26 cellular contexts compared by ENCODE assay signal in the genomic region with DNA sequence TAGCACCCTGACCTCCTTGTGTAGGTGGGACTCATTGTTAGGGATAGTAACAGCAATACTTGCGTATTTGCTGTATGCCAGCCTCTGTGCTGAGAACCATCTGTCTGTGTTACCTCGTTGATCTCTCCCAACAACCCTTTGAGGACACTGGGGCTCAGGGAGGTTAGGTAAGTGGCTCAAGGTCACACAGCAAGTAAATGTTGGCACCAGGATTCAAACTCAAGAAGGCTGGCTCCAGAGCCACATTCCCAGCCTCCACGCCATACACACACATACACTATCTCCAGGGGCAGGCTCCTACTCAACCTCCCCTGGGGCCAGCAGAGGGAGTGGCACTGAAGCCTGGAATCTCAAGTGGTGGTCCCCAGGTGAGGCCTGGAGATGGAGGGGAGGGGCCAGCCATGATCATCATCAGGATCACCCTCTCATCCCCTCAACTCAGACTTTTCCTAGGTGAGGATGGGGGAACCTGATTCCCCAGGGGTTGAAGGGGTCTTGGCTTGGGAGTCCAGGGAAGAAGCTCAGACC.
"Had no signal": no experiment of that assay in that cellular context is flagged by ENCODE, and none has a peak within 500 bp of the region (broad histone marks: within the 10 kb centered on the region; RNA-seq: fewer than 3 reads in every experiment).

No MANE protein-coding gene starts in this region.

- ATAC-seq: left cardiac atrium; left lobe of liver; lower lobe of right lung; naive thymus-derived CD8-positive, alpha-beta T cell; sciatic nerve; stimulated activated naive B cell treated with anti-CD40 and anti-IgM and Interleukin-4, amounts not matched to agents 10 μg/mL and 1 μg/mL and 100 μg/mL, for 72 hours; stimulated activated naive CD8-positive, alpha-beta T cell treated with anti-CD3 and anti-CD28 coated beads, Interleukin-15, Interleukin-2, amounts not matched to agents 100 U/mL and 50 U/mL, for 24 hours; upper lobe of right lung had no signal

- H3K36me3 ChIP-seq: lower lobe of right lung, ovary, right atrium auricular region, stomach, thyroid gland, transverse colon, upper lobe of right lung had no signal

- H3K36me3 Mint-ChIP-seq: naive thymus-derived CD8-positive, alpha-beta T cell; stimulated activated naive B cell treated with anti-CD40 and anti-IgM and Interleukin-4, amounts not matched to agents 10 μg/mL and 1 μg/mL and 100 μg/mL, for 72 hours had no signal

- H3K27ac ChIP-seq: lower lobe of right lung, ovary, right atrium auricular region, skin epidermis, stomach, testis, thyroid gland, transverse colon, upper lobe of right lung had no signal

- H3K4me3 ChIP-seq: lower lobe of right lung, ovary, right atrium auricular region, skin epidermis, stomach, testis, thyroid gland, transverse colon, upper lobe of right lung had no signal

- H3K9me3 Mint-ChIP-seq: naive thymus-derived CD8-positive, alpha-beta T cell; neural crest cell; stimulated activated naive B cell treated with anti-CD40 and anti-IgM and Interleukin-4, amounts not matched to agents 10 μg/mL and 1 μg/mL and 100 μg/mL, for 72 hours had no signal

- H3K9me3 ChIP-seq: lower lobe of right lung, right atrium auricular region, testis, thyroid gland, transverse colon, upper lobe of right lung had no signal

- H3K4me3 Mint-ChIP-seq: naive thymus-derived CD8-positive, alpha-beta T cell; nephron; neural crest cell; stimulated activated naive B cell treated with anti-CD40 and anti-IgM and Interleukin-4, amounts not matched to agents 10 μg/mL and 1 μg/mL and 100 μg/mL, for 72 hours had no signal

- H3K4me1 Mint-ChIP-seq: naive thymus-derived CD8-positive, alpha-beta T cell; nephron; stimulated activated naive B cell treated with anti-CD40 and anti-IgM and Interleukin-4, amounts not matched to agents 10 μg/mL and 1 μg/mL and 100 μg/mL, for 72 hours had no signal

- H3K4me1 ChIP-seq: lower lobe of right lung, right atrium auricular region, stomach, testis, thyroid gland, transverse colon, upper lobe of right lung had no signal

- DNase-seq: hippocampal formation; kidney glomerular epithelial cell; left cardiac atrium; lower lobe of right lung; mammary epithelial cell; mesenchymal stem cell; naive thymus-derived CD8-positive, alpha-beta T cell; ovary; stimulated activated CD4-positive, alpha-beta T cell treated with anti-CD3 and anti-CD28 coated beads, Interleukin-12 subunit alpha, Interleukin-12 subunit beta, amount 100 ng/mL, for 4 hours; stimulated activated CD4-positive, alpha-beta T cell treated with anti-CD3 and anti-CD28 coated beads, Interleukin-15, amount 100 ng/mL, for 24 hours; stimulated activated CD4-positive, alpha-beta T cell treated with anti-CD3 and anti-CD28 coated beads, Interleukin-2, amount 100 ng/mL, for 24 hours; stimulated activated CD4-positive, alpha-beta T cell treated with anti-CD3 and anti-CD28 coated beads, Interleukin-4, amount 100 ng/mL, for 1 hour; stimulated activated naive B cell treated with anti-CD40 and anti-IgM and Interleukin-4, amounts not matched to agents 10 μg/mL and 1 μg/mL and 100 μg/mL, for 72 hours; stimulated activated naive CD8-positive, alpha-beta T cell treated with anti-CD3 and anti-CD28 coated beads, Interleukin-15, Interleukin-2, amounts not matched to agents 100 U/mL and 50 U/mL, for 24 hours; stomach; testis; thyroid gland; transverse colon; upper lobe of right lung had no signal

- H3K27ac Mint-ChIP-seq: naive thymus-derived CD8-positive, alpha-beta T cell; nephron; progenitor cell of endocrine pancreas; stimulated activated naive B cell treated with anti-CD40 and anti-IgM and Interleukin-4, amounts not matched to agents 10 μg/mL and 1 μg/mL and 100 μg/mL, for 72 hours had no signal

- H3K27me3 ChIP-seq: ovary, right atrium auricular region, testis, thyroid gland had no signal
